ENCODE assay signal across 1 cellular context in genomic region chr6:85460154-85460950, GRCh38.
TF ChIP-seq lines count a peak whose summit lies in the region.

No MANE protein-coding gene starts in this region.

TF ChIP-seq in WTC11, 78 proteins besides CTCF, POLR2A, EP300 and RAD21 (continued from another document):
- TF ChIP-seq ERG (CRISPR knock-in tag; IDR thresholded peaks at IDR 0.05), result no peak
